Comparison of ENCODE assay signal across 9 cellular contexts in genomic region chr4:175947117-175947722, GRCh38.
DNase-seq lines count a peak whose midpoint lies in the region; ATAC-seq, FAIRE-seq and TF ChIP-seq lines count a peak whose summit lies in the region.
"Had no signal": no experiment of that assay in that cellular context is flagged by ENCODE, and none has a peak within 500 bp of the region (broad histone marks: within the 10 kb centered on the region; RNA-seq: fewer than 3 reads in every experiment).

No MANE protein-coding gene starts in this region.

- DNase-seq in CD1c-positive myeloid dendritic cell (ENCODE audit: extremely low spot score) (peak; percentile 52), SK-N-DZ (ENCODE audit: low spot score) (peak; percentile 4), frontal cortex (ENCODE audit: low spot score in 2 of 2) (no peak), uterus (no peak), T-helper 17 cell (no peak)

- peaks cover 6% of the 10 kb centered on the region for H3K4me1 Mint-ChIP-seq in T-helper 17 cell

- ATAC-seq in GM21723 (IDR thresholded peaks at IDR 0.05; ENCODE audit: unreplicated experiment): peak; percentile 62
- ATAC-seq in T-helper 17 cell: no peak
- ATAC-seq in GM21529 (IDR thresholded peaks at IDR 0.05; ENCODE audit: unreplicated experiment): no peak
- ATAC-seq in GM21737 (IDR thresholded peaks at IDR 0.05; ENCODE audit: unreplicated experiment): no peak

- peaks cover 22% of the 10 kb centered on the region for H3K27me3 Mint-ChIP-seq in T-helper 17 cell

- FAIRE-seq in frontal cortex (lab: Jason Lieb, UNC): peak; percentile 99

- no peaks in the 10 kb centered on the region for H3K36me3 Mint-ChIP-seq in T-helper 17 cell (ENCODE audit: low read depth)

- no peaks in the 10 kb centered on the region for H3K27me3 ChIP-seq in uterus

- H3K4me3 ChIP-seq in uterus: no peak overlapping the region
- H3K4me3 ChIP-seq: lung had no signal

- TF ChIP-seq CTCF in uterus (IDR thresholded peaks at IDR 0.05): peak; percentile 30 to 49 (median 37)

- intact Hi-C loops in uterus (cut with DNase I; ENCODE audit: low total_unique reads): no loop called here

- no peak overlapping the region for H3K4me3 Mint-ChIP-seq in T-helper 17 cell

- H3K27ac Mint-ChIP-seq in T-helper 17 cell: no peak overlapping the region

- H3K4me1 ChIP-seq in uterus: no peaks in the 10 kb centered on the region

- H3K27ac ChIP-seq in uterus: no peak overlapping the region

- TF ChIP-seq POLR2A in uterus (IDR thresholded peaks at IDR 0.05): no peak

- H3K9me3 ChIP-seq in uterus: no peaks in the 10 kb centered on the region
- no peaks in the 10 kb centered on the region for H3K9me3 ChIP-seq in T-helper 17 cell (ENCODE audit: control insufficient read depth, low read length, poor library complexity, severe bottlenecking)

- no peaks in the 10 kb centered on the region for H3K36me3 ChIP-seq in uterus

Comparison
In these comparisons a context has a peak if more than half of its experiments do, and no peak if none do; other contexts are left out.
1. DNase-seq: peak in CD1c-positive myeloid dendritic cell (single experiment) and SK-N-DZ (single experiment); none in frontal cortex (0 of 2), uterus (0 of 2) and T-helper 17 cell (0 of 3).